2 cellular contexts compared by ENCODE assay signal in the genomic region with DNA sequence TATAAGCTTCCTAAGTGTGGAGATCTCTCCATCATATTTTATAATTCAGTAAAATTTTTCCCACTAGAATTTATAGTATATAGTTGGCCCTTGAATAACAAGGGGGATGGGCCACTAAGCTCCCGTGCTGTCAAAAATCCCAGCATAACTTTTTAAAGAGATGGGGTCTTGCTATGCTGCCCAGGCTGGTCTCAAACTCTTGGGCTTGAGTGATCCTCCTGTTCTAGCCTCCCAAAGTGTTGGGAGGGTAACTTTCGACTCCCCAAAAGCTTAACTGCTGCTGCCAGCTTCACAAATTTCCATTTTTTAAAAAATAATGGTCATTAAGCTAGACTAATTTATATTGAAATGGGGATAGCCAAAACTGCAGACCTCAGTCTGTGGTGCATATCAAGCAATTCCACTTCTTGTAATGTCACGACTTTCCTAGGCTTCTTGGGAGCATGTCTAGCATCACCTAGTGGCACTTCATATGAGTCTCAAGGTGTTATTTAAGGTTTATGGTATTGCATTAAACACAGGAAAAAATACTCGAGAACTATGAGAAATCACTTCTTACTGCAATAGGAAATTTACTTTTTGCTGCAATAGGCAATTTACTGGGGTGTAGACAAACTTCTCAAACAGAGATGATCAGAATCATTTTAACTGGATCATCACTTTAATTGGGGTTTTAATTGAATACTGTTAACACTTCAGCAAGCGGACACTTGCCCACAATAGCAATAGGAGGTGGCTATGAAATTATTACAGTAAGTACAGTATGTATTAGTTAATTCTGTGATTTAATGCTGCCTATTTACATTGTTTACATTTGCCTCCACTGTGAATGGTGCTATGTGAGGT.
A peak's percentile ranks its signal among the peaks of the same experiment; 100 is the strongest.
TF ChIP-seq lines count a peak whose summit lies in the region.

No MANE protein-coding gene starts in this region.

TF ChIP-seq in K562, 482 proteins besides CTCF, POLR2A, EP300 and RAD21:
- TF ChIP-seq ZNF121 (CRISPR knock-in tag; conservative IDR thresholded peaks at IDR 0.05) (peak; percentile 68), POLR2H (tag; IDR thresholded peaks at IDR 0.05; ENCODE audit: low read depth) (0 out of 2 replicates have a peak, but pooled peaks have one; percentile 24), NR0B1 (IDR thresholded peaks at IDR 0.05; ENCODE audit: partially characterized antibody) (no peak), SMC3 (conservative IDR thresholded peaks at IDR 0.05; ENCODE audit: insufficient read depth, low read depth, low read length) (0 out of 2 replicates have a peak, but pooled peaks have one; percentile 29), DEAF1 (CRISPR knock-in tag; IDR thresholded peaks at IDR 0.05) (peak; percentile 20; the same call in 1 of the 2 replicates), ZNF316 (IDR thresholded peaks at IDR 0.05) (0 out of 2 replicates have a peak, but pooled peaks have one; percentile 15), ZNF780A (CRISPR knock-in tag; IDR thresholded peaks at IDR 0.05) (no peak), ZBTB34 (CRISPR knock-in tag; IDR thresholded peaks at IDR 0.05) (no peak)

TF ChIP-seq in neural cell, 6 proteins besides CTCF, POLR2A, EP300 and RAD21:
- no peak for TF ChIP-seq EZH2 (IDR thresholded peaks at IDR 0.05; ENCODE audit: borderline replicate concordance, insufficient read depth, low read length, poor library complexity, severe bottlenecking)
- no peak for TF ChIP-seq TAF1 (IDR thresholded peaks at IDR 0.05; ENCODE audit: low read depth)
- no peak for TF ChIP-seq POLR2AphosphoS5 (IDR thresholded peaks at IDR 0.05)
- TF ChIP-seq MXI1 (conservative IDR thresholded peaks at IDR 0.05; ENCODE audit: poor library complexity, severe bottlenecking), result no peak
- peak; percentile 94 for TF ChIP-seq SMC3 (conservative IDR thresholded peaks at IDR 0.05; ENCODE audit: poor library complexity)
- TF ChIP-seq, protein P1, sequence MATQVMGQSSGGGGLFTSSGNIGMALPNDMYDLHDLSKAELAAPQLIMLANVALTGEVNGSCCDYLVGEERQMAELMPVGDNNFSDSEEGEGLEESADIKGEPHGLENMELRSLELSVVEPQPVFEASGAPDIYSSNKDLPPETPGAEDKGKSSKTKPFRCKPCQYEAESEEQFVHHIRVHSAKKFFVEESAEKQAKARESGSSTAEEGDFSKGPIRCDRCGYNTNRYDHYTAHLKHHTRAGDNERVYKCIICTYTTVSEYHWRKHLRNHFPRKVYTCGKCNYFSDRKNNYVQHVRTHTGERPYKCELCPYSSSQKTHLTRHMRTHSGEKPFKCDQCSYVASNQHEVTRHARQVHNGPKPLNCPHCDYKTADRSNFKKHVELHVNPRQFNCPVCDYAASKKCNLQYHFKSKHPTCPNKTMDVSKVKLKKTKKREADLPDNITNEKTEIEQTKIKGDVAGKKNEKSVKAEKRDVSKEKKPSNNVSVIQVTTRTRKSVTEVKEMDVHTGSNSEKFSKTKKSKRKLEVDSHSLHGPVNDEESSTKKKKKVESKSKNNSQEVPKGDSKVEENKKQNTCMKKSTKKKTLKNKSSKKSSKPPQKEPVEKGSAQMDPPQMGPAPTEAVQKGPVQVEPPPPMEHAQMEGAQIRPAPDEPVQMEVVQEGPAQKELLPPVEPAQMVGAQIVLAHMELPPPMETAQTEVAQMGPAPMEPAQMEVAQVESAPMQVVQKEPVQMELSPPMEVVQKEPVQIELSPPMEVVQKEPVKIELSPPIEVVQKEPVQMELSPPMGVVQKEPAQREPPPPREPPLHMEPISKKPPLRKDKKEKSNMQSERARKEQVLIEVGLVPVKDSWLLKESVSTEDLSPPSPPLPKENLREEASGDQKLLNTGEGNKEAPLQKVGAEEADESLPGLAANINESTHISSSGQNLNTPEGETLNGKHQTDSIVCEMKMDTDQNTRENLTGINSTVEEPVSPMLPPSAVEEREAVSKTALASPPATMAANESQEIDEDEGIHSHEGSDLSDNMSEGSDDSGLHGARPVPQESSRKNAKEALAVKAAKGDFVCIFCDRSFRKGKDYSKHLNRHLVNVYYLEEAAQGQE (IDR thresholded peaks at IDR 0.05; ENCODE audit: borderline replicate concordance), result no peak
TF ChIP-seq in neural cell: peak in this region for 1.
